In the genomic region with DNA sequence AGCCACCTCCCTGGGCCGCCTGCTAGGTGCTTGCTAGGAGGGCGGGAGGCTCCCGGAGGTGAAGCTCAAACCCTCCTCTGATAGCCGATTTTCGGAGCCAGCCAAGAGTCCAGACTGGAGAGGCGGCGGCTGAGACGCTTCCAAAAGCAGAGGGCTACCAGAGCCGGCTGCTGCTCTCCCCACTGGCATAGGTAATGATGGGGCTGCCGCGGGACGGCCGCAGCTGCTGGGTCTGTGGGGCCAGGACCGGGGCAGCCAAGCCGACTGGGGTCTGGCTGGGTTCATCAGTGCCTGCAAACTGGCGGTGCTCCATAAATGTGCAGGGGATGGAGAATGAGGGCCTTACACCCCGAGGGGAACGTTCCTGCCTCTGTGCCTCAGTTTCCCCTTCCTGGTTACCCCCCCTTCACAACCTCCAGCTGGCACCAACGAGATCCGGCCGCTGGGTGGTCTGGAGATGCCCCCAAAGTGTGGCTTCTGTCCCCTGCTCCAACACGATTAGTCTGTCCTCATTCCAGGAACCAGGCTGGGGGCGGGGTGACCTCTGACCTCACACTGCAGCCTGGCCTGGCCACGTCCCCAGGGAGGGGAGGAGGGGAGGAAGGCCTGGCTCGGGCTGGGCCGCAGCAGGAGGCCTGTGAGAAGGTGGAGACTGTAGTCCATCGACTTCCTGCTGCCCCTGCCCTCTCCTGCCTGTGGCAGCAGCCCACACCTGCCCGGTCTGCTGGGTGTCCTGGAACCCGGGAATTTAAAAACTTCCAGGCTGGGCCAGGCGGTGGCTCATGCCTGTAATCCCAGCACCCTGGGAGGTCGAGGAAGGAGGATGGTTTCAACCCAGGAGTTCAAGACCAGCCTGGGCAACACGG, we compare ENCODE assay signal across 10 cellular contexts.
DNase-seq lines count a peak whose midpoint lies in the region; ATAC-seq and TF ChIP-seq lines count a peak whose summit lies in the region.
"Had no signal": no experiment of that assay in that cellular context is flagged by ENCODE, and none has a peak within 500 bp of the region (broad histone marks: within the 10 kb centered on the region; RNA-seq: fewer than 3 reads in every experiment).

No MANE protein-coding gene starts in this region.

- DNase-seq in CD1c-positive myeloid dendritic cell (ENCODE audit: extremely low spot score): peak; percentile 56
- DNase-seq in NCI-H69 (lab: John Stamatoyannopoulos, UW): peak; percentile 50
- DNase-seq in iPS-NIHi11 (ENCODE audit: low spot score): peak; percentile 76
- no peak for DNase-seq in NCI-H82 treated with DMSO at 0.1 percent for 48 hours (lab: John Stamatoyannopoulos, UW; ENCODE audit: unreplicated experiment)
- DNase-seq in hypothalamus (lab: John Stamatoyannopoulos, UW): no peak
- DNase-seq: activated T-cell treated with anti-CD3 and anti-CD28 coated beads, Interleukin-2, amount 50 U/mL, for 1 hour; NCI-H1105; small intestine; stimulated activated CD8-positive, alpha-beta memory T cell treated with anti-CD3 and anti-CD28 coated beads, Interleukin-4, amount 100 ng/mL, for 48 hours had no signal

- no peak for ATAC-seq in SK-N-SH treated with all-trans-retinoic acid at 6 μM for 48 hours

TF ChIP-seq in SK-N-SH treated with all-trans-retinoic acid at 6 μM for 48 hours, 23 proteins besides CTCF, POLR2A, EP300 and RAD21:
- no peak for TF ChIP-seq ZNF565 (CRISPR knock-in tag; conservative IDR thresholded peaks at IDR 0.05; ENCODE audit: low read depth)
- no peak for TF ChIP-seq RARB (CRISPR knock-in tag; IDR thresholded peaks at IDR 0.05)
- TF ChIP-seq ARNTL (CRISPR knock-in tag; IDR thresholded peaks at IDR 0.05; ENCODE audit: borderline replicate concordance, low read depth): no peak
- no peak for TF ChIP-seq OSR1 (CRISPR knock-in tag; IDR thresholded peaks at IDR 0.05)
- TF ChIP-seq TOX (CRISPR knock-in tag; IDR thresholded peaks at IDR 0.05; ENCODE audit: borderline replicate concordance): no peak
- TF ChIP-seq PPARA (CRISPR knock-in tag; IDR thresholded peaks at IDR 0.05; ENCODE audit: borderline replicate concordance): no peak
- TF ChIP-seq CSDC2 (CRISPR knock-in tag; IDR thresholded peaks at IDR 0.05): no peak
- no peak for TF ChIP-seq ESRRG (CRISPR knock-in tag; IDR thresholded peaks at IDR 0.05)
- TF ChIP-seq, protein P1, sequence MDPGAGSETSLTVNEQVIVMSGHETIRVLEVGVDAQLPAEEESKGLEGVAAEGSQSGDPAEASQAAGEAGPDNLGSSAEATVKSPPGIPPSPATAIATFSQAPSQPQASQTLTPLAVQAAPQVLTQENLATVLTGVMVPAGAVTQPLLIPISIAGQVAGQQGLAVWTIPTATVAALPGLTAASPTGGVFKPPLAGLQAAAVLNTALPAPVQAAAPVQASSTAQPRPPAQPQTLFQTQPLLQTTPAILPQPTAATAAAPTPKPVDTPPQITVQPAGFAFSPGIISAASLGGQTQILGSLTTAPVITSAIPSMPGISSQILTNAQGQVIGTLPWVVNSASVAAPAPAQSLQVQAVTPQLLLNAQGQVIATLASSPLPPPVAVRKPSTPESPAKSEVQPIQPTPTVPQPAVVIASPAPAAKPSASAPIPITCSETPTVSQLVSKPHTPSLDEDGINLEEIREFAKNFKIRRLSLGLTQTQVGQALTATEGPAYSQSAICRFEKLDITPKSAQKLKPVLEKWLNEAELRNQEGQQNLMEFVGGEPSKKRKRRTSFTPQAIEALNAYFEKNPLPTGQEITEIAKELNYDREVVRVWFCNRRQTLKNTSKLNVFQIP (CRISPR knock-in tag; IDR thresholded peaks at IDR 0.05; ENCODE audit: borderline replicate concordance, low read depth): no peak
- TF ChIP-seq SNAI2 (CRISPR knock-in tag; IDR thresholded peaks at IDR 0.05): no peak
- no peak for TF ChIP-seq ISL1 (CRISPR knock-in tag; IDR thresholded peaks at IDR 0.05)
- no peak for TF ChIP-seq ZFP3 (CRISPR knock-in tag; IDR thresholded peaks at IDR 0.05)
- TF ChIP-seq BACH2 (CRISPR knock-in tag; IDR thresholded peaks at IDR 0.05; ENCODE audit: borderline replicate concordance): no peak
- TF ChIP-seq ZFP30 (CRISPR knock-in tag; IDR thresholded peaks at IDR 0.05): no peak
- TF ChIP-seq TCF4 (CRISPR knock-in tag; IDR thresholded peaks at IDR 0.05; ENCODE audit: borderline replicate concordance): no peak
- TF ChIP-seq, protein P2, sequence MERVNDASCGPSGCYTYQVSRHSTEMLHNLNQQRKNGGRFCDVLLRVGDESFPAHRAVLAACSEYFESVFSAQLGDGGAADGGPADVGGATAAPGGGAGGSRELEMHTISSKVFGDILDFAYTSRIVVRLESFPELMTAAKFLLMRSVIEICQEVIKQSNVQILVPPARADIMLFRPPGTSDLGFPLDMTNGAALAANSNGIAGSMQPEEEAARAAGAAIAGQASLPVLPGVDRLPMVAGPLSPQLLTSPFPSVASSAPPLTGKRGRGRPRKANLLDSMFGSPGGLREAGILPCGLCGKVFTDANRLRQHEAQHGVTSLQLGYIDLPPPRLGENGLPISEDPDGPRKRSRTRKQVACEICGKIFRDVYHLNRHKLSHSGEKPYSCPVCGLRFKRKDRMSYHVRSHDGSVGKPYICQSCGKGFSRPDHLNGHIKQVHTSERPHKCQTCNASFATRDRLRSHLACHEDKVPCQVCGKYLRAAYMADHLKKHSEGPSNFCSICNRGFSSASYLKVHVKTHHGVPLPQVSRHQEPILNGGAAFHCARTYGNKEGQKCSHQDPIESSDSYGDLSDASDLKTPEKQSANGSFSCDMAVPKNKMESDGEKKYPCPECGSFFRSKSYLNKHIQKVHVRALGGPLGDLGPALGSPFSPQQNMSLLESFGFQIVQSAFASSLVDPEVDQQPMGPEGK (CRISPR knock-in tag; IDR thresholded peaks at IDR 0.05; ENCODE audit: borderline replicate concordance): no peak
- no peak for TF ChIP-seq ZC3H10 (CRISPR knock-in tag; IDR thresholded peaks at IDR 0.05)

Comparison
In these comparisons a context has a peak if more than half of its experiments do, and no peak if none do; other contexts are left out.
1. DNase-seq: peak in CD1c-positive myeloid dendritic cell (single experiment), NCI-H69 (single experiment) and iPS-NIHi11 (single experiment); none in NCI-H82 treated with DMSO at 0.1 percent for 48 hours (single experiment) and hypothalamus (0 of 51).